32 cellular contexts compared by ENCODE assay signal in the genomic region with DNA sequence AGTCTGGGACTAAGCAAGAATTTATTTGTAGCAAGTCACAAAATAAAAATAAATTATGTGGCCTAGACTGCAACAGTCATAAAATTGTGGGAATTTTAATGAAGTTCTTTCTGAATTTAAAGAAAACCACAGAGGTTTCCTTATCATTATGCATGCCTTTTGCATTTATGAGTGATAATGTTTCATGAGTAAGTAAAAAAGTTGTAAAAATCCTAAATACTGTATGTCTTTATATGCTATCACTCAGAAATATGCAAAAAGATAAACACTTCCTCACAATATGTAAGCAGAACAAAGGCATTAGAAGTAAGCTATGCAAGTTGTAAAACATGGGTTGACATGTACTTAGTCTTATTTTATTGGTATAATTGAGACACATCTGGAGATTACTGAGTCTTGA.
"Had no signal": no experiment of that assay in that cellular context is flagged by ENCODE, and none has a peak within 500 bp of the region (broad histone marks: within the 10 kb centered on the region; RNA-seq: fewer than 3 reads in every experiment).

No MANE protein-coding gene starts in this region.

- H3K36me3 ChIP-seq: breast epithelium, gastroesophageal sphincter, ovary, stomach, thyroid gland, upper lobe of left lung, vagina had no signal

- H3K27me3 ChIP-seq: breast epithelium, gastroesophageal sphincter, hepatocyte, ovary, stomach, thyroid gland, upper lobe of left lung, vagina had no signal

- H3K4me3 Mint-ChIP-seq: activated CD4-positive, alpha-beta memory T cell treated with anti-CD3 and anti-CD28 coated beads for 36 hours; activated CD4-positive, alpha-beta T cell treated with anti-CD3 and anti-CD28 coated beads, Interleukin-2, amount 10 ng/mL, durations not matched to agents 24 days and 14 days; activated naive CD4-positive, alpha-beta T cell treated with anti-CD3 and anti-CD28 coated beads, Interleukin-2, amount 10 ng/mL, durations not matched to agents 7 days and 5 days; activated naive CD8-positive, alpha-beta T cell treated with anti-CD3 and anti-CD28 coated beads, Interleukin-2, amount 10 ng/mL, durations not matched to agents 7 days and 5 days; mesothelial cell of epicardium; naive B cell; nephron progenitor cell; stimulated activated naive B cell treated with anti-CD40 and anti-IgM and Interleukin-4, amounts not matched to agents 10 μg/mL and 1 μg/mL and 100 μg/mL, for 72 hours; T-helper 1 cell treated with Interleukin-12 subunit alpha and Interleukin-12 subunit beta and Interleukin-4 antibody, amounts not matched to agents 30 μg/mL and 1 μg/mL, for 36 hours had no signal

- FAIRE-seq: endothelial cell of umbilical vein, kidney had no signal

- H3K4me2 ChIP-seq: hepatocyte had no signal

- ATAC-seq: gastroesophageal sphincter; left colon; sciatic nerve; stimulated activated naive B cell treated with anti-CD40 and anti-IgM and Interleukin-4, amounts not matched to agents 10 μg/mL and 1 μg/mL and 100 μg/mL, for 72 hours had no signal

- H3K9me3 Mint-ChIP-seq: activated CD4-positive, alpha-beta memory T cell treated with anti-CD3 and anti-CD28 coated beads for 36 hours; activated CD4-positive, alpha-beta T cell treated with anti-CD3 and anti-CD28 coated beads, Interleukin-2, amount 10 ng/mL, durations not matched to agents 24 days and 14 days; activated naive CD4-positive, alpha-beta T cell treated with anti-CD3 and anti-CD28 coated beads, Interleukin-2, amount 10 ng/mL, durations not matched to agents 7 days and 5 days; activated naive CD8-positive, alpha-beta T cell treated with anti-CD3 and anti-CD28 coated beads, Interleukin-2, amount 10 ng/mL, durations not matched to agents 7 days and 5 days; mesothelial cell of epicardium; nephron progenitor cell; T-helper 1 cell treated with Interleukin-12 subunit alpha and Interleukin-12 subunit beta and Interleukin-4 antibody, amounts not matched to agents 30 μg/mL and 1 μg/mL, for 36 hours had no signal

- H3K27ac ChIP-seq: breast epithelium, gastroesophageal sphincter, hepatocyte, ovary, skin epidermis, stomach, thyroid gland, upper lobe of left lung, vagina had no signal

- H3K27ac Mint-ChIP-seq: activated CD4-positive, alpha-beta memory T cell treated with anti-CD3 and anti-CD28 coated beads for 36 hours; activated CD4-positive, alpha-beta T cell treated with anti-CD3 and anti-CD28 coated beads, Interleukin-2, amount 10 ng/mL, durations not matched to agents 24 days and 14 days; activated naive CD4-positive, alpha-beta T cell treated with anti-CD3 and anti-CD28 coated beads, Interleukin-2, amount 10 ng/mL, durations not matched to agents 7 days and 5 days; activated naive CD8-positive, alpha-beta T cell treated with anti-CD3 and anti-CD28 coated beads, Interleukin-2, amount 10 ng/mL, durations not matched to agents 7 days and 5 days; mesothelial cell of epicardium; naive B cell; nephron progenitor cell; progenitor cell of endocrine pancreas; stimulated activated naive B cell treated with anti-CD40 and anti-IgM and Interleukin-4, amounts not matched to agents 10 μg/mL and 1 μg/mL and 100 μg/mL, for 72 hours; T-helper 1 cell treated with Interleukin-12 subunit alpha and Interleukin-12 subunit beta and Interleukin-4 antibody, amounts not matched to agents 30 μg/mL and 1 μg/mL, for 36 hours had no signal

- H3K4me1 Mint-ChIP-seq: activated CD4-positive, alpha-beta T cell treated with anti-CD3 and anti-CD28 coated beads, Interleukin-2, amount 10 ng/mL, durations not matched to agents 24 days and 14 days; activated naive CD4-positive, alpha-beta T cell treated with anti-CD3 and anti-CD28 coated beads, Interleukin-2, amount 10 ng/mL, durations not matched to agents 7 days and 5 days; activated naive CD8-positive, alpha-beta T cell treated with anti-CD3 and anti-CD28 coated beads, Interleukin-2, amount 10 ng/mL, durations not matched to agents 7 days and 5 days; naive B cell; stimulated activated naive B cell treated with anti-CD40 and anti-IgM and Interleukin-4, amounts not matched to agents 10 μg/mL and 1 μg/mL and 100 μg/mL, for 72 hours had no signal

- H3K9me3 ChIP-seq: breast epithelium, gastroesophageal sphincter, ovary, stomach, thyroid gland, upper lobe of left lung, vagina had no signal

- H3K27me3 Mint-ChIP-seq: activated CD4-positive, alpha-beta memory T cell treated with anti-CD3 and anti-CD28 coated beads for 36 hours; activated CD4-positive, alpha-beta T cell treated with anti-CD3 and anti-CD28 coated beads, Interleukin-2, amount 10 ng/mL, durations not matched to agents 24 days and 14 days; activated naive CD4-positive, alpha-beta T cell treated with anti-CD3 and anti-CD28 coated beads, Interleukin-2, amount 10 ng/mL, durations not matched to agents 7 days and 5 days; activated naive CD8-positive, alpha-beta T cell treated with anti-CD3 and anti-CD28 coated beads, Interleukin-2, amount 10 ng/mL, durations not matched to agents 7 days and 5 days; naive B cell; progenitor cell of endocrine pancreas; stimulated activated naive B cell treated with anti-CD40 and anti-IgM and Interleukin-4, amounts not matched to agents 10 μg/mL and 1 μg/mL and 100 μg/mL, for 72 hours had no signal

- H3K36me3 Mint-ChIP-seq: activated CD4-positive, alpha-beta memory T cell treated with anti-CD3 and anti-CD28 coated beads for 36 hours; activated naive CD4-positive, alpha-beta T cell treated with anti-CD3 and anti-CD28 coated beads, Interleukin-2, amount 10 ng/mL, durations not matched to agents 7 days and 5 days; activated naive CD8-positive, alpha-beta T cell treated with anti-CD3 and anti-CD28 coated beads, Interleukin-2, amount 10 ng/mL, durations not matched to agents 7 days and 5 days; mesothelial cell of epicardium; naive B cell; stimulated activated naive B cell treated with anti-CD40 and anti-IgM and Interleukin-4, amounts not matched to agents 10 μg/mL and 1 μg/mL and 100 μg/mL, for 72 hours had no signal

- DNase-seq: activated CD4-positive, alpha-beta memory T cell treated with anti-CD3 and anti-CD28 coated beads for 36 hours; activated CD4-positive, alpha-beta T cell treated with anti-CD3 and anti-CD28 coated beads, Interleukin-2, amount 10 ng/mL, durations not matched to agents 24 days and 14 days; activated CD4-positive, CD25-positive, alpha-beta regulatory T cell treated with anti-CD3 and anti-CD28 coated beads, Interleukin-2, amount 50 U/mL, for 72 hours; activated CD8-positive, alpha-beta memory T cell treated with anti-CD3 and anti-CD28 coated beads, Interleukin-2, amount 50 U/mL, for 4 hours; activated gamma-delta T cell; activated naive CD4-positive, alpha-beta T cell treated with anti-CD3 and anti-CD28 coated beads, Interleukin-2, amount 10 ng/mL, durations not matched to agents 7 days and 5 days; activated naive CD8-positive, alpha-beta T cell treated with anti-CD3 and anti-CD28 coated beads, Interleukin-2, amount 10 ng/mL, durations not matched to agents 7 days and 5 days; activated T-cell treated with anti-CD3 and anti-CD28 coated beads, Interleukin-2, amount 50 U/mL, for 1 hour; amygdala; central memory CD4-positive, alpha-beta T cell; kidney; left colon; naive B cell; nephron progenitor cell; ovary; retina; stimulated activated CD4-positive, alpha-beta T cell treated with anti-CD3 and anti-CD28 coated beads, Interleukin-15, amount 100 ng/mL, for 24 hours; stimulated activated CD4-positive, alpha-beta T cell treated with anti-CD3 and anti-CD28 coated beads, Interleukin-2, amount 100 ng/mL, for 24 hours; stimulated activated naive B cell treated with anti-CD40 and anti-IgM and Interleukin-4, amounts not matched to agents 10 μg/mL and 1 μg/mL and 100 μg/mL, for 72 hours; stomach; thyroid gland; upper lobe of left lung had no signal

- H3K4me1 ChIP-seq: breast epithelium, stomach, thyroid gland, upper lobe of left lung had no signal

- H3K4me3 ChIP-seq: breast epithelium, gastroesophageal sphincter, hepatocyte, ovary, skin epidermis, stomach, thyroid gland, upper lobe of left lung, vagina had no signal

- H3K79me2 ChIP-seq: hepatocyte had no signal

- H2AFZ ChIP-seq: hepatocyte had no signal
